Comparison of ENCODE assay signal across 1 cellular context in the genomic region with DNA sequence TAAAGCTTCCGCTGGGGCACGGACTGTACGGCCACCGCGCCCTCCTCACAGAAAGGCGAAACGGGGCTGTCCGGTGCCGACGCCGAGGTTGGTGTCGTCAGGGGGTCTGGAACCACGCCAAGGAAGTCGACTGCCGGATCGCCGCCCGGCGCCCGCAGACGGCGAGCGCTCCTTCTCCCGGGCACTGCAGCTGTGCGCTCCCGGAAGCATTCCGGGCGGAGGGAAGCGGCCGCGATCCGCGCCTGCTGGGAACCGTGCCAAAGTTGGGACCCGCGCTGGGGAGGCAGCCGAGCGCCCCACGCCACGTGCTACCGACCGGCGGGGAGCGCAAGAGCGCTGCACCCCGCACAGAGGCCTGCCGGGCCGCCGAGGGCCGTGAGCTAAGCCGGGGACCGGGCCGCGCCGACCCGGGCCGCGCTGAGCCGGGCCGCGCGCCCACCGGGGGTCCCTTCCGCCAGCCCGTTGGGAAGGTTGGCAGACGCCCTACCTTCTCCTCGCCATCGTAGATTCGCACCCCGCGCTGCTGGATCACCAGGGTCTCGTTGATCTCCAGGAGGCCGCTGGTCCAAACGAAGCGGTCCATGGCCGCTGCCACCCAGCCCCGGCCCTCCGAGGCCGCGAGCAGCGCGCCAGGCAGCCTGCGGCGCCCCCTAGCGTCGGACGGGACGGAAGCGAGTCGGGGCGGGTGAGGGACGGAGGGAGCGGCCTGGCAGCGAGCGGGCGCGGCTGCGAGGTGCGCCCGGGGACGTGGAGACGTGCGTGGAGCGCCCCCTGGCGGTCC.
A peak's percentile ranks its signal among the peaks of the same experiment; 100 is the strongest.
TF ChIP-seq lines count a peak whose summit lies in the region.

VPS36 (minus strand) TSS at position 623 of the 781 bp plus-strand sequence; CDS start at position 583, 40 bp downstream.

TF ChIP-seq in HepG2, 621 proteins besides CTCF, POLR2A, EP300 and RAD21 (continued from another document and continues in another):
- peak; percentile 43 for TF ChIP-seq PAXIP1 (CRISPR knock-in tag; conservative IDR thresholded peaks at IDR 0.05)
- no peak for TF ChIP-seq NBN (conservative IDR thresholded peaks at IDR 0.05)
- no peak; the same call in 1 of the 2 replicates for TF ChIP-seq MEIS1 (CRISPR knock-in tag; IDR thresholded peaks at IDR 0.05; ENCODE audit: borderline replicate concordance)
- no peak for TF ChIP-seq MNT (IDR thresholded peaks at IDR 0.05)
- TF ChIP-seq ZC3H4 (CRISPR knock-in tag; IDR thresholded peaks at IDR 0.05; ENCODE audit: borderline replicate concordance) = no peak
- no peak for TF ChIP-seq SP140L (CRISPR knock-in tag; IDR thresholded peaks at IDR 0.05; ENCODE audit: borderline replicate concordance)
- TF ChIP-seq THAP9 (CRISPR knock-in tag; IDR thresholded peaks at IDR 0.05; ENCODE audit: borderline replicate concordance) = no peak
- 0 out of 2 replicates have a peak, but pooled peaks have one; percentile 65 for TF ChIP-seq ZNF737 (CRISPR knock-in tag; IDR thresholded peaks at IDR 0.05; ENCODE audit: borderline replicate concordance)
- peak; percentile 88 for TF ChIP-seq ZBTB43 (CRISPR knock-in tag; conservative IDR thresholded peaks at IDR 0.05)
- 0 out of 2 replicates have a peak, but pooled peaks have one; percentile 72 for TF ChIP-seq ZNF354B (CRISPR knock-in tag; IDR thresholded peaks at IDR 0.05)
- TF ChIP-seq ZNF576 (CRISPR knock-in tag; IDR thresholded peaks at IDR 0.05) = peak; percentile 46; the same call in 1 of the 2 replicates
- TF ChIP-seq SP5 (CRISPR knock-in tag; IDR thresholded peaks at IDR 0.05; ENCODE audit: borderline replicate concordance, low read depth) = no peak
- TF ChIP-seq, protein P1, sequence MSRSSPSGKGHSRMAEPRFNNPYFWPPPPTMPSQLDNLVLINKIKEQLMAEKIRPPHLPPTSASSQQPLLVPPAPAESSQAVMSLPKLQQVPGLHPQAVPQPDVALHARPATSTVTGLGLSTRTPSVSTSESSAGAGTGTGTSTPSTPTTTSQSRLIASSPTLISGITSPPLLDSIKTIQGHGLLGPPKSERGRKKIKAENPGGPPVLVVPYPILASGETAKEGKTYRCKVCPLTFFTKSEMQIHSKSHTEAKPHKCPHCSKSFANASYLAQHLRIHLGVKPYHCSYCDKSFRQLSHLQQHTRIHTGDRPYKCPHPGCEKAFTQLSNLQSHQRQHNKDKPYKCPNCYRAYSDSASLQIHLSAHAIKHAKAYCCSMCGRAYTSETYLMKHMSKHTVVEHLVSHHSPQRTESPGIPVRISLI (CRISPR knock-in tag; IDR thresholded peaks at IDR 0.05; ENCODE audit: borderline replicate concordance) = peak; percentile 35; the same call in 1 of the 2 replicates
- no peak for TF ChIP-seq KLF15 (CRISPR knock-in tag; IDR thresholded peaks at IDR 0.05; ENCODE audit: borderline replicate concordance)
- TF ChIP-seq, protein P2, sequence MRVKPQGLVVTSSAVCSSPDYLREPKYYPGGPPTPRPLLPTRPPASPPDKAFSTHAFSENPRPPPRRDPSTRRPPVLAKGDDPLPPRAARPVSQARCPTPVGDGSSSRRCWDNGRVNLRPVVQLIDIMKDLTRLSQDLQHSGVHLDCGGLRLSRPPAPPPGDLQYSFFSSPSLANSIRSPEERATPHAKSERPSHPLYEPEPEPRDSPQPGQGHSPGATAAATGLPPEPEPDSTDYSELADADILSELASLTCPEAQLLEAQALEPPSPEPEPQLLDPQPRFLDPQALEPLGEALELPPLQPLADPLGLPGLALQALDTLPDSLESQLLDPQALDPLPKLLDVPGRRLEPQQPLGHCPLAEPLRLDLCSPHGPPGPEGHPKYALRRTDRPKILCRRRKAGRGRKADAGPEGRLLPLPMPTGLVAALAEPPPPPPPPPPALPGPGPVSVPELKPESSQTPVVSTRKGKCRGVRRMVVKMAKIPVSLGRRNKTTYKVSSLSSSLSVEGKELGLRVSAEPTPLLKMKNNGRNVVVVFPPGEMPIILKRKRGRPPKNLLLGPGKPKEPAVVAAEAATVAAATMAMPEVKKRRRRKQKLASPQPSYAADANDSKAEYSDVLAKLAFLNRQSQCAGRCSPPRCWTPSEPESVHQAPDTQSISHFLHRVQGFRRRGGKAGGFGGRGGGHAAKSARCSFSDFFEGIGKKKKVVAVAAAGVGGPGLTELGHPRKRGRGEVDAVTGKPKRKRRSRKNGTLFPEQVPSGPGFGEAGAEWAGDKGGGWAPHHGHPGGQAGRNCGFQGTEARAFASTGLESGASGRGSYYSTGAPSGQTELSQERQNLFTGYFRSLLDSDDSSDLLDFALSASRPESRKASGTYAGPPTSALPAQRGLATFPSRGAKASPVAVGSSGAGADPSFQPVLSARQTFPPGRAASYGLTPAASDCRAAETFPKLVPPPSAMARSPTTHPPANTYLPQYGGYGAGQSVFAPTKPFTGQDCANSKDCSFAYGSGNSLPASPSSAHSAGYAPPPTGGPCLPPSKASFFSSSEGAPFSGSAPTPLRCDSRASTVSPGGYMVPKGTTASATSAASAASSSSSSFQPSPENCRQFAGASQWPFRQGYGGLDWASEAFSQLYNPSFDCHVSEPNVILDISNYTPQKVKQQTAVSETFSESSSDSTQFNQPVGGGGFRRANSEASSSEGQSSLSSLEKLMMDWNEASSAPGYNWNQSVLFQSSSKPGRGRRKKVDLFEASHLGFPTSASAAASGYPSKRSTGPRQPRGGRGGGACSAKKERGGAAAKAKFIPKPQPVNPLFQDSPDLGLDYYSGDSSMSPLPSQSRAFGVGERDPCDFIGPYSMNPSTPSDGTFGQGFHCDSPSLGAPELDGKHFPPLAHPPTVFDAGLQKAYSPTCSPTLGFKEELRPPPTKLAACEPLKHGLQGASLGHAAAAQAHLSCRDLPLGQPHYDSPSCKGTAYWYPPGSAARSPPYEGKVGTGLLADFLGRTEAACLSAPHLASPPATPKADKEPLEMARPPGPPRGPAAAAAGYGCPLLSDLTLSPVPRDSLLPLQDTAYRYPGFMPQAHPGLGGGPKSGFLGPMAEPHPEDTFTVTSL (CRISPR knock-in tag; IDR thresholded peaks at IDR 0.05; ENCODE audit: borderline replicate concordance) = no peak; the same call in 1 of the 2 replicates
- TF ChIP-seq ZNF644 (CRISPR knock-in tag; IDR thresholded peaks at IDR 0.05; ENCODE audit: low read depth) = no peak
- TF ChIP-seq, protein P3, sequence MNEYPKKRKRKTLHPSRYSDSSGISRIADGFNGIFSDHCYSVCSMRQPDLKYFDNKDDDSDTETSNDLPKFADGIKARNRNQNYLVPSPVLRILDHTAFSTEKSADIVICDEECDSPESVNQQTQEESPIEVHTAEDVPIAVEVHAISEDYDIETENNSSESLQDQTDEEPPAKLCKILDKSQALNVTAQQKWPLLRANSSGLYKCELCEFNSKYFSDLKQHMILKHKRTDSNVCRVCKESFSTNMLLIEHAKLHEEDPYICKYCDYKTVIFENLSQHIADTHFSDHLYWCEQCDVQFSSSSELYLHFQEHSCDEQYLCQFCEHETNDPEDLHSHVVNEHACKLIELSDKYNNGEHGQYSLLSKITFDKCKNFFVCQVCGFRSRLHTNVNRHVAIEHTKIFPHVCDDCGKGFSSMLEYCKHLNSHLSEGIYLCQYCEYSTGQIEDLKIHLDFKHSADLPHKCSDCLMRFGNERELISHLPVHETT (CRISPR knock-in tag; conservative IDR thresholded peaks at IDR 0.05) = peak; percentile 46; the same call in 1 of the 2 replicates
- TF ChIP-seq NCOA5 (CRISPR knock-in tag; IDR thresholded peaks at IDR 0.05) = no peak
- TF ChIP-seq PLSCR1 (CRISPR knock-in tag; IDR thresholded peaks at IDR 0.05; ENCODE audit: borderline replicate concordance) = no peak
- TF ChIP-seq, protein P4, sequence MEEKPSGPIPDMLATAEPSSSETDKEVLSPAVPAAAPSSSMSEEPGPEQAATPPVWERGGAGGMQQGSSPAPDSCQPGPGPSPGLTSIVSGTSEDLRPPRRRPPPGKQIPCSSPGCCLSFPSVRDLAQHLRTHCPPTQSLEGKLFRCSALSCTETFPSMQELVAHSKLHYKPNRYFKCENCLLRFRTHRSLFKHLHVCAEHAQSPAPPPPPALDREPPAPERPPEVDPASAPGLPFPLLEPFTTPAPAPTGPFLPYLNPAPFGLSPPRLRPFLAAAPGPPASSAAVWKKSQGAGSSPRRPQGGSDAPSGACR (CRISPR knock-in tag; IDR thresholded peaks at IDR 0.05) = peak; percentile 75; the same call in 1 of the 2 replicates
- TF ChIP-seq SNRNP70 (IDR thresholded peaks at IDR 0.05; ENCODE audit: low read depth, low read length) = no peak
- TF ChIP-seq ZNF343 (CRISPR knock-in tag; IDR thresholded peaks at IDR 0.05) = peak; percentile 49; the same call in 1 of the 2 replicates
- TF ChIP-seq CENPT (CRISPR knock-in tag; IDR thresholded peaks at IDR 0.05; ENCODE audit: low read depth) = peak; percentile 86; the same call in 1 of the 2 replicates
- TF ChIP-seq, protein P5, sequence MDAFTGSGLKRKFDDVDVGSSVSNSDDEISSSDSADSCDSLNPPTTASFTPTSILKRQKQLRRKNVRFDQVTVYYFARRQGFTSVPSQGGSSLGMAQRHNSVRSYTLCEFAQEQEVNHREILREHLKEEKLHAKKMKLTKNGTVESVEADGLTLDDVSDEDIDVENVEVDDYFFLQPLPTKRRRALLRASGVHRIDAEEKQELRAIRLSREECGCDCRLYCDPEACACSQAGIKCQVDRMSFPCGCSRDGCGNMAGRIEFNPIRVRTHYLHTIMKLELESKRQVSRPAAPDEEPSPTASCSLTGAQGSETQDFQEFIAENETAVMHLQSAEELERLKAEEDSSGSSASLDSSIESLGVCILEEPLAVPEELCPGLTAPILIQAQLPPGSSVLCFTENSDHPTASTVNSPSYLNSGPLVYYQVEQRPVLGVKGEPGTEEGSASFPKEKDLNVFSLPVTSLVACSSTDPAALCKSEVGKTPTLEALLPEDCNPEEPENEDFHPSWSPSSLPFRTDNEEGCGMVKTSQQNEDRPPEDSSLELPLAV (CRISPR knock-in tag; conservative IDR thresholded peaks at IDR 0.05; ENCODE audit: low read depth) = no peak
- no peak for TF ChIP-seq ZNF850 (CRISPR knock-in tag; conservative IDR thresholded peaks at IDR 0.05)
